ENCODE assay signal across 11 cellular contexts in the genomic region with DNA sequence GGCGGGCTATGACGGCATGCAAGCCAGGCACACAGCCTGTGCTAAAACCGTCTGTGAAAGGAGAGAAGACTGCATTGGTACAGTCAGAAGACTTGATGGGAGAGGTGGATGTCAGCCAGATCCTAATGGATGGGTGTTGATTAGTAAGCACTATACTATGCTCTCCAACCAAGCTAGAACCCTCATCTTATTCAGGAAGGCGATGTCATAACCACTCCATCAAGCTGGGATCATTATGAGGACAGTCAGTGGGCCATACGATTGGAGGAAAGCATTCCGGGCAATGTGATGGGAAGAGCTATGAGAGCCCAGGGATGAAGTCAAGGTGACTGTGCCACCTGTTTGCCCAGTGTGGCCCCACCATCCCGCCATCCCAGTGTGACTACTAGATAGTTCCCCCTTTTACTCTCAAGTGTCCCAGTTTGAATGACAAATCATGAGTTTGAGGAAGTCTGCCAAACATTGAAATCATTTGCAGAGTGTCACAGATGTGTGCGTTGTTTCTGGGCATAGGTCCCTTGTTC.
DNase-seq lines count a peak whose midpoint lies in the region; ATAC-seq, FAIRE-seq and TF ChIP-seq lines count a peak whose summit lies in the region.
"Had no signal": no experiment of that assay in that cellular context is flagged by ENCODE, and none has a peak within 500 bp of the region (broad histone marks: within the 10 kb centered on the region; RNA-seq: fewer than 3 reads in every experiment).

No MANE protein-coding gene starts in this region.

- H3K9me3 Mint-ChIP-seq in natural killer cell treated with Interleukin-12 subunit alpha and Interleukin-12 subunit beta and Interleukin-15 and Interleukin-18, amount 100 ng/mL, for 72 hours = no peaks in the 10 kb centered on the region
- H3K9me3 Mint-ChIP-seq in natural killer cell = no peaks in the 10 kb centered on the region

- H3K4me3 ChIP-seq in fibroblast of mammary gland (ENCODE audit: control insufficient read depth, low read depth, low read length) = no peak overlapping the region
- H3K4me3 ChIP-seq in spleen = no peak overlapping the region

- peaks cover 15 to 21% of the 10 kb centered on the region in 2 donors for H3K4me1 Mint-ChIP-seq in natural killer cell treated with Interleukin-12 subunit alpha and Interleukin-12 subunit beta and Interleukin-15 and Interleukin-18, amount 100 ng/mL, for 72 hours (ENCODE audit: low read depth in 2 of 2)
- H3K4me1 Mint-ChIP-seq in natural killer cell = peaks cover 15 to 20% of the 10 kb centered on the region in 2 donors

- 88 to 93% (median 91%) methylated on average over 8 of the region's 8 CpGs for WGBS in spleen, 5 donors

- intact Hi-C loops in natural killer cell (cut with micrococcal nuclease) = no loop called here
- intact Hi-C loops in spleen (cut with DNase I; ENCODE audit: low total_unique reads) = no loop called here
- intact Hi-C loops in posterior vena cava (cut with DNase I) = loop anchor here in 1 of 2 donors (10.0 kb wide), 1 partner anchor 1549 kb away; no protein-coding TSS in a partner anchor

- H3K36me3 ChIP-seq in spleen = peaks cover 0 to 60% (median 21%) of the 10 kb centered on the region in 6 donors

- H3K4me1 ChIP-seq in spleen = no peaks in the 10 kb centered on the region

- H3K9me3 ChIP-seq in spleen = no peaks in the 10 kb centered on the region

- H3K27ac ChIP-seq in spleen = no peak overlapping the region

- no peak for TF ChIP-seq POLR2A in spleen (IDR thresholded peaks at IDR 0.05)

- peak; percentile 18 to 44 for ATAC-seq in natural killer cell treated with Interleukin-12 subunit alpha and Interleukin-12 subunit beta and Interleukin-15 and Interleukin-18, amount 100 ng/mL, for 72 hours
- ATAC-seq in natural killer cell (no peak), HG03045 (IDR thresholded peaks at IDR 0.05; ENCODE audit: unreplicated experiment) (no peak)

- no peak overlapping the region for H3K4me3 Mint-ChIP-seq in natural killer cell treated with Interleukin-12 subunit alpha and Interleukin-12 subunit beta and Interleukin-15 and Interleukin-18, amount 100 ng/mL, for 72 hours
- no peak overlapping the region for H3K4me3 Mint-ChIP-seq in natural killer cell

- FAIRE-seq in RCC 7860 (lab: Jason Lieb, UNC) = peak; percentile 77

- H3K27ac Mint-ChIP-seq in natural killer cell treated with Interleukin-12 subunit alpha and Interleukin-12 subunit beta and Interleukin-15 and Interleukin-18, amount 100 ng/mL, for 72 hours = no peak overlapping the region
- H3K27ac Mint-ChIP-seq in natural killer cell = no peak overlapping the region

- no peak for DNase-seq in natural killer cell treated with Interleukin-12 subunit alpha and Interleukin-12 subunit beta and Interleukin-15 and Interleukin-18, amount 100 ng/mL, for 72 hours (ENCODE audit: low spot score)
- DNase-seq in natural killer cell (no peak), RCC 7860 (ENCODE audit: low spot score) (peak; percentile 87), fibroblast of mammary gland (ENCODE audit: low read depth) (peak; percentile 81), spleen (no peak), superior temporal gyrus (ENCODE audit: extremely low spot score) (no peak), posterior vena cava (ENCODE audit: low spot score) (no peak)
- DNase-seq: amygdala; RPMI8226; stimulated activated CD8-positive, alpha-beta memory T cell treated with anti-CD3 and anti-CD28 coated beads, Interleukin-4, amount 100 ng/mL, for 48 hours had no signal

- TF ChIP-seq CTCF in natural killer cell (IDR thresholded peaks at IDR 0.05) (no peak), fibroblast of mammary gland (conservative IDR thresholded peaks at IDR 0.05; ENCODE audit: control insufficient read depth, insufficient read depth, low read depth, low read length) (no peak), spleen (IDR thresholded peaks at IDR 0.05 in 8 of 11, conservative IDR thresholded peaks at IDR 0.05 in 3 of 11) (no peak)

- H3K27me3 ChIP-seq in spleen (replicated peaks in 1 of 7) = no peaks in the 10 kb centered on the region

- no peaks in the 10 kb centered on the region for H3K27me3 Mint-ChIP-seq in natural killer cell treated with Interleukin-12 subunit alpha and Interleukin-12 subunit beta and Interleukin-15 and Interleukin-18, amount 100 ng/mL, for 72 hours
- H3K27me3 Mint-ChIP-seq in natural killer cell (ENCODE audit: low read depth in 2 of 2) = no peaks in the 10 kb centered on the region

- peaks cover 15% of the 10 kb centered on the region for H3K36me3 Mint-ChIP-seq in natural killer cell treated with Interleukin-12 subunit alpha and Interleukin-12 subunit beta and Interleukin-15 and Interleukin-18, amount 100 ng/mL, for 72 hours
- H3K36me3 Mint-ChIP-seq in natural killer cell = peaks cover 6% of the 10 kb centered on the region

Comparison
In these comparisons a context has a peak if more than half of its experiments do, and no peak if none do; other contexts are left out.
1. ATAC-seq: peak in natural killer cell treated with Interleukin-12 subunit alpha and Interleukin-12 subunit beta and Interleukin-15 and Interleukin-18, amount 100 ng/mL, for 72 hours (2 of 2); none in natural killer cell (0 of 3) and HG03045 (single experiment).
2. DNase-seq: peak in RCC 7860 (single experiment) and fibroblast of mammary gland (single experiment); none in natural killer cell treated with Interleukin-12 subunit alpha and Interleukin-12 subunit beta and Interleukin-15 and Interleukin-18, amount 100 ng/mL, for 72 hours (single experiment), natural killer cell (single experiment), spleen (single experiment), superior temporal gyrus (single experiment) and posterior vena cava (single experiment).